25 cellular contexts compared by ENCODE assay signal in the genomic region with DNA sequence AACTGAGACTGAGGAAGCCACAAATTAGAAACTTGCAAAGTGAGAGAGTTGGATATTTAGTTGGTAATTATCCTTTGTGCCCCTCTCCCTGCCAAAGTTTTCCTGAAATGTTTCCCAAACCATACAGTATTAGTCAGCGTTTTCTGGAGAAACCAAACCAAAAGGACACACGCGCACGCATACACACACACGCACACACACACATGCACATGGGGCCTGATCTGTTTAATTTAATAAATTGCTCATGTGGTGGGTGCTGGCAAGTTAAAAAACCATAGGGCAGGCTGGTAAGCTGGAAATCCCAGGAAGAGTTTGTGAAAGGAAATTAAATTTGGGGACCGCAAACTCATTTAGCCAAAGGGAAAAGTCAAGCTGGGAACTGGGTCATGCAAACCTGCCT. TPM values are rescaled to one million over a fixed set of nuclear protein-coding genes. Genes with fewer than 3 reads are reported as not detected.
"Had no signal": no experiment of that assay in that cellular context is flagged by ENCODE, and none has a peak within 500 bp of the region (broad histone marks: within the 10 kb centered on the region; RNA-seq: fewer than 3 reads in every experiment).

No MANE protein-coding gene starts in this region.

- H3K9me3 ChIP-seq: SK-N-SH had no signal

- ATAC-seq: Panc1, PC-3 had no signal

- H3K27ac ChIP-seq: RWPE1 had no signal

- H3K4me2 ChIP-seq: SK-N-SH had no signal

- DNase-seq: KBM-7, NCI-H1092, NCI-H1105 treated with DMSO at 0.1 percent for 48 hours, NCI-H1417 treated with DMSO at 0.1 percent for 48 hours, NCI-H146, NCI-H1694 treated with DMSO at 0.1 percent for 48 hours, NCI-H1930, NCI-H2081, NCI-H2107, NCI-H226, NCI-H446, NCI-H510A, NCI-H524 treated with DMSO at 0.1 percent for 48 hours, NCI-H69, NCI-H774, PC-3, SHP77, SK-N-SH, SW 1271 had no signal

- H3K9ac ChIP-seq: SK-N-SH had no signal

RNA-seq across cellular contexts. Expression of a gene that starts 11.7 kb away (rescaled TPM):
- total RNA-seq: HT1080, LHCN-M2, MCF 10A, PC-3 had no signal
- polyA plus RNA-seq: IgD-negative memory B cell had no signal
